ENCODE assay signal across 2 cellular contexts in the genomic region with DNA sequence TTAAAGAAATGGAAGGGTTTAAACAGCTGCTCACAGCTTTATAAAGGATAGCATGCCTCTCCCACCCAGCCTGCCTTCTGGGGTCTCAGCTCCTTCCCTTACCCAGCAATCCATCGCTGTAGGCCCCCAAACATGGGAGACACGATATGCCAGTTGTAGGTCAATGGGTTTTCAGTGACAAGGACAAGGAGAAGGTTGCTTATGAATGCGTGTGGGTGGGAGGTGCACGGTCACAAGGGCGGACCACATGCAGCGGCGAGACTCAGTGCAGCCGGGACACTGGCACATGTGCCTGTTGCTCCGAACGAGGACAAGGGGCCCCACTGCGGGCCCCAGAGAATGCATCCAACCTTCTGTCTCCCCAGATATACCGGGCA.
A peak's percentile ranks its signal among the peaks of the same experiment; 100 is the strongest.
TF ChIP-seq lines count a peak whose summit lies in the region.

No MANE protein-coding gene starts in this region.

TF ChIP-seq in GM12891, 5 proteins besides CTCF, POLR2A, EP300 and RAD21:
- TF ChIP-seq POU2F2 (IDR thresholded peaks at IDR 0.05; ENCODE audit: low read depth, low read length): 0 out of 2 replicates have a peak, but pooled peaks have one; percentile 36
- no peak for TF ChIP-seq TAF1 (IDR thresholded peaks at IDR 0.05; ENCODE audit: low read depth, low read length)

TF ChIP-seq in IMR-90, 13 proteins besides CTCF, POLR2A, EP300 and RAD21 (continued from another document):
- no peak for TF ChIP-seq MXI1 (IDR thresholded peaks at IDR 0.05; ENCODE audit: borderline replicate concordance, low read depth, low read length)
- no peak for TF ChIP-seq RCOR1 (IDR thresholded peaks at IDR 0.05; ENCODE audit: insufficient replicate concordance, low read length)
- no peak for TF ChIP-seq CEBPB (IDR thresholded peaks at IDR 0.05; ENCODE audit: low read depth, low read length)
- no peak for TF ChIP-seq RFX5 (IDR thresholded peaks at IDR 0.05; ENCODE audit: low read depth, low read length)
- TF ChIP-seq CHD1 (IDR thresholded peaks at IDR 0.05; ENCODE audit: low read depth, low read length): no peak
- TF ChIP-seq SMC3 (IDR thresholded peaks at IDR 0.05; ENCODE audit: low read depth, low read length): no peak
- TF ChIP-seq BHLHE40 (IDR thresholded peaks at IDR 0.05; ENCODE audit: low read depth, low read length): no peak
- TF ChIP-seq, protein P1, sequence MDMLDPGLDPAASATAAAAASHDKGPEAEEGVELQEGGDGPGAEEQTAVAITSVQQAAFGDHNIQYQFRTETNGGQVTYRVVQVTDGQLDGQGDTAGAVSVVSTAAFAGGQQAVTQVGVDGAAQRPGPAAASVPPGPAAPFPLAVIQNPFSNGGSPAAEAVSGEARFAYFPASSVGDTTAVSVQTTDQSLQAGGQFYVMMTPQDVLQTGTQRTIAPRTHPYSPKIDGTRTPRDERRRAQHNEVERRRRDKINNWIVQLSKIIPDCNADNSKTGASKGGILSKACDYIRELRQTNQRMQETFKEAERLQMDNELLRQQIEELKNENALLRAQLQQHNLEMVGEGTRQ (IDR thresholded peaks at IDR 0.05; ENCODE audit: low read depth, low read length): no peak
- TF ChIP-seq, protein P2, sequence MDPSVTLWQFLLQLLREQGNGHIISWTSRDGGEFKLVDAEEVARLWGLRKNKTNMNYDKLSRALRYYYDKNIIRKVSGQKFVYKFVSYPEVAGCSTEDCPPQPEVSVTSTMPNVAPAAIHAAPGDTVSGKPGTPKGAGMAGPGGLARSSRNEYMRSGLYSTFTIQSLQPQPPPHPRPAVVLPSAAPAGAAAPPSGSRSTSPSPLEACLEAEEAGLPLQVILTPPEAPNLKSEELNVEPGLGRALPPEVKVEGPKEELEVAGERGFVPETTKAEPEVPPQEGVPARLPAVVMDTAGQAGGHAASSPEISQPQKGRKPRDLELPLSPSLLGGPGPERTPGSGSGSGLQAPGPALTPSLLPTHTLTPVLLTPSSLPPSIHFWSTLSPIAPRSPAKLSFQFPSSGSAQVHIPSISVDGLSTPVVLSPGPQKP (IDR thresholded peaks at IDR 0.05; ENCODE audit: borderline replicate concordance, low read depth, low read length): no peak
- no peak for TF ChIP-seq FOS (IDR thresholded peaks at IDR 0.05; ENCODE audit: low read depth, low read length)
- no peak for TF ChIP-seq MAFK (IDR thresholded peaks at IDR 0.05; ENCODE audit: low read depth, low read length)
- TF ChIP-seq MAZ (IDR thresholded peaks at IDR 0.05; ENCODE audit: borderline replicate concordance, low read depth, low read length): no peak
